Comparison of ENCODE assay signal across 1 cellular context in the genomic region with DNA sequence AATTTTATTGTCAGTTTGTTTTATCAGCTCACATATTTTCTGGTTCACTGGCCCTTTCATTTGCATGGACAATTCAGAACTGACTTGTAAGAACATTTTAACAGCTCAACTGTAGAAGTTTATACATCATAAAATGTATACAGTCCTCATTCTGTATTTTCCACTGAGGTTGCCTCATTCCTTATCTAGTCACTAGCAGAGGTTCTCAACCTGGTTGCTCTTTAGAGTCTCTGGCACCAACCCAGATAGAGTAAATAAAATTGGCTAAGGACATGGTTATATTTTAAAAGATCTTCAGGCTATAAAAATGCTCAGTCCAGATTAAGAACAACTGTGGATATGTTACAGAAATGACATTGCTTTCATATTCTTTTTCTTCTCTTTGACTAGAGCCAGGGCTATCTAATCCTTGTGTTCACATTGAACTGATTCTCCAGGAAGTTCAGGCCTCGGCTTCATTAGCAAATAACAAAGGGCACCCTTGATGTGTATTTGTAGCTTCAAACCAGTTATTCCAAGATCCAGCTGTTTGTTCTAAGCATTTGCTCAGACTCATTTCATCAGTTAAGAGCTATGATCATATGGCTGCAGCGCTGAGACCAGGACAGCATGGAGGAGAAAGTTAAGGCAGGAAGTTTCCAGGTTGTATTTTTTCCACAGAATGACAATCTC.
TF ChIP-seq lines count a peak whose summit lies in the region.

No MANE protein-coding gene starts in this region.

TF ChIP-seq in GM23338, 12 proteins besides CTCF, POLR2A, EP300 and RAD21 (continued from another document):
- TF ChIP-seq, protein P1, sequence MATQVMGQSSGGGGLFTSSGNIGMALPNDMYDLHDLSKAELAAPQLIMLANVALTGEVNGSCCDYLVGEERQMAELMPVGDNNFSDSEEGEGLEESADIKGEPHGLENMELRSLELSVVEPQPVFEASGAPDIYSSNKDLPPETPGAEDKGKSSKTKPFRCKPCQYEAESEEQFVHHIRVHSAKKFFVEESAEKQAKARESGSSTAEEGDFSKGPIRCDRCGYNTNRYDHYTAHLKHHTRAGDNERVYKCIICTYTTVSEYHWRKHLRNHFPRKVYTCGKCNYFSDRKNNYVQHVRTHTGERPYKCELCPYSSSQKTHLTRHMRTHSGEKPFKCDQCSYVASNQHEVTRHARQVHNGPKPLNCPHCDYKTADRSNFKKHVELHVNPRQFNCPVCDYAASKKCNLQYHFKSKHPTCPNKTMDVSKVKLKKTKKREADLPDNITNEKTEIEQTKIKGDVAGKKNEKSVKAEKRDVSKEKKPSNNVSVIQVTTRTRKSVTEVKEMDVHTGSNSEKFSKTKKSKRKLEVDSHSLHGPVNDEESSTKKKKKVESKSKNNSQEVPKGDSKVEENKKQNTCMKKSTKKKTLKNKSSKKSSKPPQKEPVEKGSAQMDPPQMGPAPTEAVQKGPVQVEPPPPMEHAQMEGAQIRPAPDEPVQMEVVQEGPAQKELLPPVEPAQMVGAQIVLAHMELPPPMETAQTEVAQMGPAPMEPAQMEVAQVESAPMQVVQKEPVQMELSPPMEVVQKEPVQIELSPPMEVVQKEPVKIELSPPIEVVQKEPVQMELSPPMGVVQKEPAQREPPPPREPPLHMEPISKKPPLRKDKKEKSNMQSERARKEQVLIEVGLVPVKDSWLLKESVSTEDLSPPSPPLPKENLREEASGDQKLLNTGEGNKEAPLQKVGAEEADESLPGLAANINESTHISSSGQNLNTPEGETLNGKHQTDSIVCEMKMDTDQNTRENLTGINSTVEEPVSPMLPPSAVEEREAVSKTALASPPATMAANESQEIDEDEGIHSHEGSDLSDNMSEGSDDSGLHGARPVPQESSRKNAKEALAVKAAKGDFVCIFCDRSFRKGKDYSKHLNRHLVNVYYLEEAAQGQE (IDR thresholded peaks at IDR 0.05; ENCODE audit: unreplicated experiment), result no peak
